In genomic region chrX:150569155-150569477, GRCh38 we compare ENCODE assay signal across 8 cellular contexts. TPM values are rescaled to one million over a fixed set of nuclear protein-coding genes. Genes with fewer than 3 reads are reported as not detected.
DNase-seq lines count a peak whose midpoint lies in the region; ATAC-seq and TF ChIP-seq lines count a peak whose summit lies in the region.

No MANE protein-coding gene starts in this region.

- H3K27ac ChIP-seq in SU-DHL-6 (ENCODE audit: low read depth, low read length): peak overlapping the region; percentile 31; the same call in 1 of the 2 replicates
- peak overlapping the region; percentile 91 for H3K27ac ChIP-seq in colonic mucosa
- H3K27ac ChIP-seq in tibial nerve: peak overlapping the region; percentile 32 to 89 (median 86)

- H3K79me2 ChIP-seq in SU-DHL-6 (ENCODE audit: insufficient read depth, low read length): no peaks in the 10 kb centered on the region

- no peaks in the 10 kb centered on the region for H4K20me1 ChIP-seq in SU-DHL-6 (ENCODE audit: low read depth, low read length)

- H3K4me3 ChIP-seq in AG09309 (ENCODE audit: control insufficient read depth, low read depth, low read length) (peak overlapping the region; percentile 59), SU-DHL-6 (ENCODE audit: insufficient read depth, low read length, poor library complexity, severe bottlenecking) (peak overlapping the region; percentile 60), colonic mucosa (peak overlapping the region; percentile 54), tibial nerve (peak overlapping the region; percentile 50 to 66 (median 60))

- TF ChIP-seq EP300 in tibial nerve (IDR thresholded peaks at IDR 0.05): no peak

- no peaks in the 10 kb centered on the region for H3K27me3 ChIP-seq in SU-DHL-6 (ENCODE audit: low read length)
- no peaks in the 10 kb centered on the region for H3K27me3 ChIP-seq in colonic mucosa
- H3K27me3 ChIP-seq in tibial nerve: no peaks in the 10 kb centered on the region

- ATAC-seq in GM19035 (IDR thresholded peaks at IDR 0.05; ENCODE audit: unreplicated experiment): peak; percentile 33
- ATAC-seq in HG03159 (IDR thresholded peaks at IDR 0.05; ENCODE audit: unreplicated experiment): peak; percentile 33

- H3F3A ChIP-seq in SU-DHL-6 (ENCODE audit: insufficient read depth): no peaks in the 10 kb centered on the region

- H3K9me3 ChIP-seq in SU-DHL-6 (ENCODE audit: insufficient read depth, low read length) (no peaks in the 10 kb centered on the region), colonic mucosa (no peaks in the 10 kb centered on the region), tibial nerve (no peaks in the 10 kb centered on the region)

- H3K9me2 ChIP-seq in SU-DHL-6 (replicated peaks; ENCODE audit: insufficient read depth, low read length): no peaks in the 10 kb centered on the region

- TF ChIP-seq CTCF in AG09309 (IDR thresholded peaks at IDR 0.05; ENCODE audit: control insufficient read depth, insufficient read depth, low read depth, low read length, missing control alignments) (no peak), SU-DHL-6 (IDR thresholded peaks at IDR 0.05; ENCODE audit: insufficient read depth, low read length, poor library complexity, severe bottlenecking) (no peak), colonic mucosa (IDR thresholded peaks at IDR 0.05) (no peak), tibial nerve (IDR thresholded peaks at IDR 0.05) (no peak)

- 11 to 50% methylated on average over 13 to 14 of the region's 17 CpGs for WGBS in tibial nerve, 2 donors

- no peaks in the 10 kb centered on the region for H3K4me1 ChIP-seq in colonic mucosa
- peaks cover 0 to 30% (median 6%) of the 10 kb centered on the region in 4 donors for H3K4me1 ChIP-seq in tibial nerve

- peak overlapping the region; percentile 86 for H2AFZ ChIP-seq in SU-DHL-6 (ENCODE audit: low read depth, low read length, severe bottlenecking)

- no peak for DNase-seq in AG09309 (ENCODE audit: low read depth)
- DNase-seq in colonic mucosa: no peak
- peak; percentile 30 to 41 for DNase-seq in lung microvascular endothelial cell (ENCODE audit: low read depth in 2 of 2)
- DNase-seq in tibial nerve (ENCODE audit: low spot score in 2 of 2): no peak
- no peak for DNase-seq in pons (ENCODE audit: low spot score)

- H3K4me2 ChIP-seq in SU-DHL-6 (ENCODE audit: low read depth, low read length, poor library complexity, severe bottlenecking): peak overlapping the region; percentile 84

- H3K9ac ChIP-seq in SU-DHL-6 (ENCODE audit: low read length): peak overlapping the region; percentile 62
- peak overlapping the region; percentile 75 to 81 for H3K9ac ChIP-seq in colonic mucosa (ENCODE audit: low read depth in 2 of 2, low read length in 2 of 2)

- intact Hi-C loops in colonic mucosa (cut with DNase I): no loop called here

- TF ChIP-seq POLR2A in tibial nerve (IDR thresholded peaks at IDR 0.05): no peak

- H3K36me3 ChIP-seq in SU-DHL-6 (ENCODE audit: low read length): no peaks in the 10 kb centered on the region
- H3K36me3 ChIP-seq in colonic mucosa: no peaks in the 10 kb centered on the region
- H3K36me3 ChIP-seq in tibial nerve: no peaks in the 10 kb centered on the region

RNA-seq across cellular contexts. Expression of gene MTM1, which starts 0.7 kb away (rescaled TPM):
- total RNA-seq in colonic mucosa: 10 to 100 TPM; 36.8 to 61.3 TPM
- 12.0 and 26.0 TPM in 2 replicates for total RNA-seq in lung microvascular endothelial cell
- 10 to 100 TPM; 13.5 to 27.2 (median 17.8) TPM for total RNA-seq in tibial nerve

Comparison
In these comparisons a context has a peak if more than half of its experiments do, and no peak if none do; other contexts are left out.
1. DNase-seq: peak in lung microvascular endothelial cell (2 of 2); none in AG09309 (single experiment), colonic mucosa (single experiment), tibial nerve (0 of 2) and pons (single experiment).
2. H3K27ac ChIP-seq: peak in every context shown above with its lines; median percentile 91 in colonic mucosa; 86 in tibial nerve; 31 in SU-DHL-6.
3. Peak in every context shown above with its lines, with median percentiles within 50 percentile points of each other: H3K4me3 ChIP-seq.